ENCODE assay signal across 10 cellular contexts in genomic region chr3:188309437-188310269, GRCh38.
DNase-seq lines count a peak whose midpoint lies in the region; ATAC-seq, FAIRE-seq and TF ChIP-seq lines count a peak whose summit lies in the region.
"Had no signal": no experiment of that assay in that cellular context is flagged by ENCODE, and none has a peak within 500 bp of the region (broad histone marks: within the 10 kb centered on the region; RNA-seq: fewer than 3 reads in every experiment).

No MANE protein-coding gene starts in this region.

- no peak for DNase-seq in HepG2 (ENCODE audit: low spot score)
- no peak for DNase-seq in right lobe of liver
- DNase-seq in left ventricle myocardium inferior = no peak
- DNase-seq in occipital lobe (lab: John Stamatoyannopoulos, UW) = no peak
- no peak for DNase-seq in right atrium auricular region (ENCODE audit: low spot score)
- DNase-seq in A172 (ENCODE audit: low spot score) = no peak
- DNase-seq: effector CD4-positive, alpha-beta T cell had no signal

- CTCF ChIA-PET in HepG2 (lab: Yijun Ruan, JAX; ENCODE audit: low intra/inter-chr PET ratio, low total read pairs) = no interaction called here

- TF ChIP-seq EP300 in HepG2 (IDR thresholded peaks at IDR 0.05; ENCODE audit: low read depth in 2 of 2, low read length in 2 of 2) (no peak), HepG2 (CRISPR knock-in tag; IDR thresholded peaks at IDR 0.05; ENCODE audit: borderline replicate concordance) (no peak)

- no peak for TF ChIP-seq RAD21 in HepG2 (CRISPR knock-in tag; IDR thresholded peaks at IDR 0.05)

- no peak for TF ChIP-seq POLR2A in HepG2 (IDR thresholded peaks at IDR 0.05; ENCODE audit: insufficient read depth in 1 of 2, low read depth in 2 of 2, low read length in 2 of 2)
- no peak for TF ChIP-seq POLR2A in right lobe of liver (IDR thresholded peaks at IDR 0.05)

- BruUV-seq in HepG2 (replicated peaks; lab: Mats Ljungman, UMichigan) = TSS peak; percentile 7

- H3K4me3 ChIP-seq in HepG2 (replicated peaks in 1 of 3; ENCODE audit: insufficient read depth in 1 of 3, low read depth in 2 of 3, low read length in 3 of 3) (no peak overlapping the region), right lobe of liver (no peak overlapping the region), OCI-LY3 (ENCODE audit: low read length) (peak overlapping the region; percentile 69), left ventricle myocardium inferior (no peak overlapping the region), right atrium auricular region (no peak overlapping the region)

- no peak overlapping the region for H3K4me2 ChIP-seq in HepG2 (ENCODE audit: low read depth, low read length)
- H3K4me2 ChIP-seq in OCI-LY3 (ENCODE audit: low read length) = peak overlapping the region; percentile 84

- no peak overlapping the region for H2AFZ ChIP-seq in HepG2 (ENCODE audit: low read length)
- H2AFZ ChIP-seq in OCI-LY3 (ENCODE audit: low read depth, low read length) = no peak overlapping the region

- TF ChIP-seq CTCF in HepG2 (CRISPR knock-in tag; IDR thresholded peaks at IDR 0.05) (no peak), right lobe of liver (IDR thresholded peaks at IDR 0.05) (no peak), OCI-LY3 (IDR thresholded peaks at IDR 0.05; ENCODE audit: low read depth, low read length) (no peak), left ventricle myocardium inferior (IDR thresholded peaks at IDR 0.05; ENCODE audit: borderline replicate concordance) (no peak), right atrium auricular region (IDR thresholded peaks at IDR 0.05) (no peak)

- intact Hi-C loops in HepG2 (cut with micrococcal nuclease; ENCODE audit: unreplicated experiment) (no loop called here), right lobe of liver (cut with DNase I) (no loop called here), left ventricle myocardium inferior (cut with micrococcal nuclease) (no loop called here)

- H3K27ac ChIP-seq in HepG2 (ENCODE audit: extremely low read length, insufficient read depth, low read length) (no peak overlapping the region), right lobe of liver (no peak overlapping the region), OCI-LY3 (ENCODE audit: low read length) (peak overlapping the region; percentile 86), left ventricle myocardium inferior (replicated peaks) (no peak overlapping the region), right atrium auricular region (no peak overlapping the region)
- H3K27ac ChIP-seq: C4-2B had no signal

- POLR2A ChIA-PET in HepG2 (lab: Yijun Ruan, JAX) = interaction anchor here (1.2 kb wide), 1 partner anchor 15 kb away, joined by 3 read pairs; no protein-coding TSS in a partner anchor

- no peaks in the 10 kb centered on the region for H3K9me3 ChIP-seq in HepG2 (ENCODE audit: low read length)
- H3K9me3 ChIP-seq in right lobe of liver = no peaks in the 10 kb centered on the region
- no peaks in the 10 kb centered on the region for H3K9me3 ChIP-seq in OCI-LY3 (ENCODE audit: insufficient read depth, low read length)
- H3K9me3 ChIP-seq in left ventricle myocardium inferior (replicated peaks) = no peaks in the 10 kb centered on the region
- H3K9me3 ChIP-seq in right atrium auricular region = no peaks in the 10 kb centered on the region

- H3K79me2 ChIP-seq in HepG2 (ENCODE audit: insufficient read depth, low read length) (peaks cover 15% of the 10 kb centered on the region), OCI-LY3 (ENCODE audit: low read length) (no peaks in the 10 kb centered on the region)

- H3K27me3 ChIP-seq in HepG2 (ENCODE audit: control insufficient read depth in 1 of 2, insufficient read depth in 2 of 2, low read length in 2 of 2) (no peaks in the 10 kb centered on the region), right lobe of liver (no peaks in the 10 kb centered on the region), OCI-LY3 (ENCODE audit: low read depth, low read length) (peaks cover 12% of the 10 kb centered on the region; the same call in 1 of the 2 replicates), left ventricle myocardium inferior (ENCODE audit: low read depth) (no peaks in the 10 kb centered on the region), right atrium auricular region (no peaks in the 10 kb centered on the region)

- H3K36me3 ChIP-seq in HepG2 (replicated peaks in 1 of 2; ENCODE audit: control insufficient read depth in 1 of 2, insufficient read depth in 2 of 2, low read length in 2 of 2) = no peaks in the 10 kb centered on the region
- no peaks in the 10 kb centered on the region for H3K36me3 ChIP-seq in right lobe of liver
- peaks cover 7% of the 10 kb centered on the region for H3K36me3 ChIP-seq in OCI-LY3 (replicated peaks; ENCODE audit: low read depth, low read length)
- no peaks in the 10 kb centered on the region for H3K36me3 ChIP-seq in left ventricle myocardium inferior
- H3K36me3 ChIP-seq in right atrium auricular region = peaks cover 8% of the 10 kb centered on the region

- H3K4me1 ChIP-seq in HepG2 (ENCODE audit: insufficient read depth, low read length) (peaks cover 27% of the 10 kb centered on the region), right lobe of liver (peaks cover 0 to 17% (median 6%) of the 10 kb centered on the region in 4 donors), OCI-LY3 (ENCODE audit: low read length) (peaks cover 49% of the 10 kb centered on the region), left ventricle myocardium inferior (peaks cover 10% of the 10 kb centered on the region), right atrium auricular region (peaks cover 0 to under 1% of the 10 kb centered on the region in 2 donors)

- no peaks in the 10 kb centered on the region for H4K20me1 ChIP-seq in HepG2 (ENCODE audit: insufficient read depth, low read length)
- no peaks in the 10 kb centered on the region for H4K20me1 ChIP-seq in OCI-LY3 (ENCODE audit: insufficient read depth, low read length)

- 93% methylated on average over 6 of the region's 6 CpGs for WGBS in HepG2 (ENCODE audit: low lambda C conversion rate)
- WGBS in right lobe of liver (ENCODE audit: insufficient coverage, low coverage, low lambda C conversion rate, missing lambda C conversion rate) = 63% methylated on average over 6 of the region's 6 CpGs

- H3K9ac ChIP-seq in HepG2 (ENCODE audit: insufficient read depth, low read depth, low read length) (no peak overlapping the region), OCI-LY3 (ENCODE audit: low read length) (peak overlapping the region; percentile 65)

- in situ Hi-C loops in HepG2 (cut with HindIII; ENCODE audit: extremely low pct_ligation_motif_present, low pct_unique_long_range_greater_than_20kb) = no loop called here

- no peak for FAIRE-seq in HepG2 (lab: Jason Lieb, UNC)

- ATAC-seq in HepG2 (no peak), right lobe of liver (no peak), HG02763 (IDR thresholded peaks at IDR 0.05; ENCODE audit: unreplicated experiment) (peak; percentile 92)

TF ChIP-seq in HepG2, 621 proteins besides CTCF, POLR2A, EP300 and RAD21 (continues in another document):
- no peak for TF ChIP-seq ELF3 (CRISPR knock-in tag; IDR thresholded peaks at IDR 0.05)
- no peak for TF ChIP-seq ZNF816 (CRISPR knock-in tag; IDR thresholded peaks at IDR 0.05; ENCODE audit: borderline replicate concordance)
- TF ChIP-seq TAF15 (IDR thresholded peaks at IDR 0.05; ENCODE audit: low read depth, low read length, poor library complexity, severe bottlenecking) = no peak
- TF ChIP-seq MEIS1 (CRISPR knock-in tag; IDR thresholded peaks at IDR 0.05; ENCODE audit: borderline replicate concordance) = no peak
- no peak for TF ChIP-seq SP1 (IDR thresholded peaks at IDR 0.05)
- TF ChIP-seq SP1 (CRISPR knock-in tag; IDR thresholded peaks at IDR 0.05) = no peak
- no peak for TF ChIP-seq KDM6A (CRISPR knock-in tag; IDR thresholded peaks at IDR 0.05; ENCODE audit: low read depth)
- no peak for TF ChIP-seq BRCA1 (CRISPR knock-in tag; IDR thresholded peaks at IDR 0.05)
- TF ChIP-seq GZF1 (CRISPR knock-in tag; IDR thresholded peaks at IDR 0.05) = no peak
- no peak for TF ChIP-seq CSRNP2 (CRISPR knock-in tag; conservative IDR thresholded peaks at IDR 0.05; ENCODE audit: low read depth)
- no peak for TF ChIP-seq TFE3 (CRISPR knock-in tag; IDR thresholded peaks at IDR 0.05)
- no peak for TF ChIP-seq TEAD2 (CRISPR knock-in tag; IDR thresholded peaks at IDR 0.05)
- no peak for TF ChIP-seq ZBTB25 (CRISPR knock-in tag; IDR thresholded peaks at IDR 0.05)
- TF ChIP-seq ZBTB21 (CRISPR knock-in tag; IDR thresholded peaks at IDR 0.05) = no peak
